Comparison of ENCODE assay signal across 8 cellular contexts in the genomic region with DNA sequence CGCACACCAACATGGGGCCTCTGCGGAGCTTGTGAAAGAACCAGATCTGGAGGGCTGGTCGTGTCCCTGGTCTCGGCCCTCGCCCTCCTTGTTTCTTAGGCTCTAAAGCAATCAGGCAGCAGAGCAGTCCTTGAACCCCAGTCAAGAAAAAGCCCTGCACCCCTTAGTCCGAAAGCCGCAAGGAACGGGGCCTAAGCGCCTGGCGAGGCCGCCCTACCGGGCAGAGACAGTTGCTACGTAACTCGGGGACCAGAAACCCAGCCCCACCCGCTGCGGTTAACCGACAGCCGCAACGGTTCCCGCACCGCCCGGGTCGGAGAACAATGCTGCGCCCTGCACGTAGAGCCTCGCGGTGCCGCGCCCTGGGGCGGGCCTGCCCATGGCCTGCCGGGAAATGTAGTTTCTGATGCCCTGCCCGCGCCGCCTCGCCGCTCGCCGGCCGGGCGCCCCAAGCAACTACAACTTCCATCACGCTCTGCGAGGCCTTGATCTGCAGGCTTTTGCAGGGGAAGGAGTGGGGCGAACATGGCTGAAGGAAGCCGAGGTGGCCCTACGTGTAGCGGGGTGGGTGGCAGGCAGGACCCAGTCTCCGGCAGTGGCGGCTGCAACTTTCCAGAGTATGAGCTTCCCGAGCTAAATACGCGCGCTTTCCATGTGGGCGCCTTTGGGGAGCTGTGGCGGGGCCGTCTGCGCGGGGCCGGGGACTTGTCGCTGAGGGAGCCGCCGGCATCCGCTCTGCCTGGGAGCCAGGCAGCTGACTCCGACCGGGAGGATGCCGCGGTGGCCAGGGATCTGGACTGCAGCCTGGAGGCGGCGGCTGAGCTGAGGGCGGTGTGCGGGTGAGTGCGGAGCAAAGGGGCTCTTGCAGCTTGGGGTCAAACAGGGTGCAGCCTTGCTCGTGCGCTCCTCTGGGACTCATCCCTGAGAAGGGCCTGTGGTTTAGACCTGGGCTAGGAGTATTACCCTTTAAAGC. TPM values are rescaled to one million over a fixed set of nuclear protein-coding genes. Genes with fewer than 3 reads are reported as not detected.
DNase-seq lines count a peak whose midpoint lies in the region; ATAC-seq and TF ChIP-seq lines count a peak whose summit lies in the region.

A gene (plus strand): TSS at position 522 of the 973 bp plus-strand sequence. CDS start 4 bp downstream, at position 526.

- no peak for TF ChIP-seq CTCF in C4-2B (conservative IDR thresholded peaks at IDR 0.05)

- H3K27ac ChIP-seq in C4-2B = peak within 1 kb of the TSS; percentile 94

- DNase-seq in NCI-H69 (lab: John Stamatoyannopoulos, UW) = peak; percentile 99
- peak; percentile 90 for DNase-seq in activated CD4-positive, alpha-beta T cell treated with anti-CD3 and anti-CD28 coated beads, Interleukin-2, amount 50 U/mL, for 1 hour
- DNase-seq in cortex of kidney (lab: John Stamatoyannopoulos, UW) = peak; percentile 77
- peak; percentile 96 to 97 for DNase-seq in left colon
- DNase-seq in stimulated activated CD4-positive, alpha-beta T cell treated with anti-CD3 and anti-CD28 coated beads, Interleukin-1b, Interleukin-23, amount 100 ng/mL, for 4 hours (ENCODE audit: low read depth in 2 of 2) = peak; percentile 83 to 87

- intact Hi-C loops in left colon (cut with DNase I, micrococcal nuclease) = loop anchor here in 1 of 2 donors (5.0 kb wide), 1 partner anchor 210 kb away; no protein-coding TSS in a partner anchor

- ATAC-seq in GM19372 (IDR thresholded peaks at IDR 0.05; ENCODE audit: low read depth, unreplicated experiment) (peak; percentile 94), HG03521 (IDR thresholded peaks at IDR 0.05; ENCODE audit: unreplicated experiment) (peak; percentile 98), left colon (peak; percentile 94)

RNA-seq across cellular contexts. Expression of the gene that starts here (rescaled TPM):
- 10 to 100 TPM; 40.2 to 42.5 TPM for total RNA-seq in left colon

Comparison
In these comparisons a context has a peak if more than half of its experiments do, and no peak if none do; other contexts are left out.
1. Peak in every context shown above with its lines: DNase-seq, ATAC-seq and H3K27ac ChIP-seq.